ENCODE assay signal across 7 cellular contexts in the genomic region with DNA sequence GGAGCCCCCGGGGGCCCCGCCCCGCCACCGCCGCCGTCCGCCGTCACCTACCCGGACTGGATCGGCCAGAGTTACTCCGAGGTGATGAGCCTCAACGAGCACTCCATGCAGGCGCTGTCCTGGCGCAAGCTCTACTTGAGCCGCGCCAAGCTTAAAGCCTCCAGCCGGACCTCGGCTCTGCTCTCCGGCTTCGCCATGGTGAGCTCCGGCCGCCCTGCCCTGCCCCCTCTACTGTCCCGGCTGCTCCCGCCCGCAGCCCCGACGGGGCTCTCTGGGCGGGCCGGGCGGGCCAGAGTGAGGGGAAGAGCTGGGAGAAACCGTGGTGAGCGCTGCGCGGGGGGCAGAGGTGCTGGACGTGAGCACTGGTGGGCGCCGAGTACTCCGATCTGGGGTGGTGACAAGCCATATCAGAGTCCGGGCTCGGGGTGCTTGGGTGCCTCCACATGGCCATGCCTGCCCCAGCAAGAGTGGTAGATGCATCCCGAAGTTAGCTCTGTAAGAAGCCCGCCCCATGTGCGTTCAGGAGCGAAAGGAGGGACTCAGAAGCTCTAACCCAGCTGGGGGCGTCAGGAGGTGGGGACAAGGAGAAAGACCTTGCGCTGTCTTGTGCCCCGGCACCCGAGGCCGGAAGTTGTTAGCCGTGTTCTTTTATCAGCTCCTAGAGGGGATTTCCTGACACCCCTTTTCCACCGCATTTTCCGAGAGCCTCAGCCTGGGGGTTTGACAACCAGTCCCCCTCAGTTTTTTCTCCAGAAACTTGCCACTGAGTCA. TPM values are rescaled to one million over a fixed set of nuclear protein-coding genes. Genes with fewer than 3 reads are reported as not detected.
DNase-seq lines count a peak whose midpoint lies in the region; ATAC-seq and TF ChIP-seq lines count a peak whose summit lies in the region.

No MANE protein-coding gene starts in this region.

- peaks cover 24% of the 10 kb centered on the region for H3K4me1 Mint-ChIP-seq in chondrocyte (ENCODE audit: low read depth)

- peak overlapping the region; percentile 87 for H3K27ac Mint-ChIP-seq in chondrocyte (ENCODE audit: unreplicated experiment)

- peak; percentile 51 for TF ChIP-seq POLR2A in GM15510 (IDR thresholded peaks at IDR 0.05; ENCODE audit: borderline replicate concordance, extremely low read depth, insufficient read length)

- no peaks in the 10 kb centered on the region for H3K36me3 Mint-ChIP-seq in chondrocyte (ENCODE audit: low read depth)

- TF ChIP-seq CTCF in chondrocyte (IDR thresholded peaks at IDR 0.05): peak; percentile 61

- ATAC-seq in HG02571 (IDR thresholded peaks at IDR 0.05; ENCODE audit: unreplicated experiment) (peak; percentile 29), left lobe of liver (peak; percentile 52)

- H3K4me3 Mint-ChIP-seq in chondrocyte (ENCODE audit: unreplicated experiment): peak overlapping the region; percentile 81

- H3K27me3 Mint-ChIP-seq in chondrocyte (ENCODE audit: low read depth): no peaks in the 10 kb centered on the region

- DNase-seq in NCI-H1105 (lab: John Stamatoyannopoulos, UW): peak; percentile 21
- DNase-seq in activated CD4-positive, alpha-beta T cell treated with anti-CD3 and anti-CD28 coated beads for 24 hours (ENCODE audit: low read depth in 2 of 2): peak; percentile 81 to 83
- DNase-seq in chondrocyte (ENCODE audit: low spot score): no peak
- DNase-seq in left lobe of liver (ENCODE audit: low spot score): peak; percentile 67
- DNase-seq in stimulated activated CD4-positive, alpha-beta T cell treated with anti-CD3 and anti-CD28 coated beads, Interleukin-4, amount 100 ng/mL, for 1 hour: peak; percentile 85

- H3K9me3 Mint-ChIP-seq in chondrocyte (ENCODE audit: low read depth): no peaks in the 10 kb centered on the region

RNA-seq across cellular contexts. Expression of a gene that starts 0.7 kb away (rescaled TPM):
- 6.0 to 9.3 TPM (median 8.9 TPM) in 3 replicates for total RNA-seq in chondrocyte
- total RNA-seq in left lobe of liver: 8.2 TPM

RNA-seq across cellular contexts. Expression of a gene that starts 42.4 kb away (rescaled TPM):
- total RNA-seq in chondrocyte (0.10 to 0.44 TPM (median 0.15 TPM) in 3 replicates), left lobe of liver (not detected)

RNA-seq across cellular contexts. Expression of a gene that starts 46.2 kb away (rescaled TPM):
- total RNA-seq in chondrocyte: 21.3 to 25.3 TPM (median 21.8 TPM) in 3 replicates
- 10.1 TPM for total RNA-seq in left lobe of liver
